Comparison of ENCODE assay signal across 8 cellular contexts in genomic region chr20:36435799-36436541, GRCh38.
DNase-seq lines count a peak whose midpoint lies in the region; ATAC-seq and TF ChIP-seq lines count a peak whose summit lies in the region.

No MANE protein-coding gene starts in this region.

- H3K4me3 ChIP-seq in HL-60 (replicated peaks; ENCODE audit: insufficient read depth, low read length) (no peak overlapping the region), adipocyte (ENCODE audit: low read length) (peak overlapping the region; percentile 56), right cardiac atrium (ENCODE audit: low read length) (peak overlapping the region; percentile 17), sigmoid colon (peak overlapping the region; percentile 20 to 43 (median 38))

- DNase-seq in ACHN = peak; percentile 2
- DNase-seq in HL-60 (ENCODE audit: low read depth in 1 of 2, low spot score in 1 of 2) = peak; percentile 28 to 32
- DNase-seq in T-cell = peak; percentile 62 to 90 (median 84)
- DNase-seq in adipocyte (ENCODE audit: low read depth) = peak; percentile 70
- peak; percentile 82 to 92 (median 90) for DNase-seq in right cardiac atrium
- peak; percentile 82 for DNase-seq in sigmoid colon
- DNase-seq in NK-92 treated with Interleukin-12 subunit alpha and Interleukin-12 subunit beta, amount 100 ng/mL, for 24 hours (lab: John Stamatoyannopoulos, UW) = no peak
- no peak for DNase-seq in NCI-H510A (lab: John Stamatoyannopoulos, UW)

- no peaks in the 10 kb centered on the region for H3K9me3 ChIP-seq in adipocyte (ENCODE audit: control insufficient read depth, low read length)
- H3K9me3 ChIP-seq in right cardiac atrium (ENCODE audit: control insufficient read depth, low read length) = no peaks in the 10 kb centered on the region
- no peaks in the 10 kb centered on the region for H3K9me3 ChIP-seq in sigmoid colon

- H3K36me3 ChIP-seq in adipocyte (ENCODE audit: control insufficient read depth, insufficient read depth, low read length, severe bottlenecking) (no peaks in the 10 kb centered on the region), sigmoid colon (no peaks in the 10 kb centered on the region)

- TF ChIP-seq CTCF in HL-60 (IDR thresholded peaks at IDR 0.05; ENCODE audit: insufficient read depth, low read length) (no peak), sigmoid colon (IDR thresholded peaks at IDR 0.05) (no peak)

- POLR2A ChIA-PET in T-cell (lab: Charles Lee) = no interaction called here

- peaks cover under 1 to 6% of the 10 kb centered on the region in 2 donors for H3K27me3 Mint-ChIP-seq in T-cell

- H3K9me3 Mint-ChIP-seq in T-cell = no peaks in the 10 kb centered on the region

- WGBS in right cardiac atrium = 21% methylated on average over 52 of the region's 52 CpGs
- whole genome bisulfite sequencing in sigmoid colon, 2 donors = 23 to 29% methylated on average over 52 of the region's 52 CpGs

- H3K27me3 ChIP-seq in HL-60 (ENCODE audit: insufficient read depth, poor library complexity, severe bottlenecking) (no peaks in the 10 kb centered on the region), adipocyte (replicated peaks; ENCODE audit: control insufficient read depth, insufficient read depth, low read length) (peaks cover 39% of the 10 kb centered on the region), right cardiac atrium (ENCODE audit: control insufficient read depth, insufficient read depth) (no peaks in the 10 kb centered on the region), sigmoid colon (peaks cover 2 to 9% (median 4%) of the 10 kb centered on the region in 3 donors)

- H3K36me3 Mint-ChIP-seq in T-cell = no peaks in the 10 kb centered on the region

- ATAC-seq in T-cell (replicated peaks in 1 of 4) = peak; percentile 86 to 98 (median 90)
- ATAC-seq in right cardiac atrium = peak; percentile 55 to 82

- TF ChIP-seq POLR2A in sigmoid colon (IDR thresholded peaks at IDR 0.05) = no peak

- H3K4me1 ChIP-seq in adipocyte (ENCODE audit: control insufficient read depth, insufficient read depth, low read length) (no peaks in the 10 kb centered on the region), right cardiac atrium (ENCODE audit: control insufficient read depth, insufficient read depth, low read length) (no peaks in the 10 kb centered on the region), sigmoid colon (peaks cover 0 to 11% (median 6%) of the 10 kb centered on the region in 4 donors)

- H3K27ac ChIP-seq in HL-60 (replicated peaks) (no peak overlapping the region), right cardiac atrium (ENCODE audit: low read length) (no peak overlapping the region), sigmoid colon (no peak overlapping the region)

- peak overlapping the region; percentile 55 to 68 (median 62) for H3K4me3 Mint-ChIP-seq in T-cell

- no peak overlapping the region for H3K27ac Mint-ChIP-seq in T-cell

- H3K9ac ChIP-seq in adipocyte (ENCODE audit: low read length) = no peak overlapping the region

- intact Hi-C loops in right cardiac atrium (cut with DNase I) = loop anchor here in 2 of 4 donors (5.0 to 10.0 kb wide), 2 partner anchors 221 to 234 kb away; no protein-coding TSS in a partner anchor
- intact Hi-C loops in sigmoid colon (cut with DNase I) = no loop called here

- CTCF ChIA-PET in T-cell (lab: Charles Lee) = interaction anchor here (0.7 to 1.3 kb wide), 2 partner anchors 233 to 240 kb away, joined by 3 to 9 read pairs; no protein-coding TSS in a partner anchor

- H3K4me1 Mint-ChIP-seq in T-cell = peaks cover 0 to 5% (median 2%) of the 10 kb centered on the region in 3 donors

- no peak for TF ChIP-seq EP300 in sigmoid colon (IDR thresholded peaks at IDR 0.05)

- in situ Hi-C loops in ACHN (cut with HindIII; ENCODE audit: low pct_ligation_motif_present, low pct_unique_long_range_greater_than_20kb, low sequenced_read_pairs) = no loop called here

Comparison
In these comparisons a context has a peak if more than half of its experiments do, and no peak if none do; other contexts are left out.
1. DNase-seq: peak in ACHN (single experiment), HL-60 (2 of 2), T-cell (34 of 34), adipocyte (single experiment), right cardiac atrium (3 of 3) and sigmoid colon (single experiment); none in NK-92 treated with Interleukin-12 subunit alpha and Interleukin-12 subunit beta, amount 100 ng/mL, for 24 hours (single experiment) and NCI-H510A (single experiment).